ENCODE assay signal across 4 cellular contexts in genomic region chr17:62920300-62920699, GRCh38.
TF ChIP-seq lines count a peak whose summit lies in the region.

No MANE protein-coding gene starts in this region.

TF ChIP-seq in HEK293, 187 proteins besides CTCF, POLR2A, EP300 and RAD21:
- TF ChIP-seq GLIS1 (tag by site-specific recombination; IDR thresholded peaks at IDR 0.05) (no peak), ZNF843 (tag by site-specific recombination; IDR thresholded peaks at IDR 0.05) (no peak), ZNF580 (tag by site-specific recombination; IDR thresholded peaks at IDR 0.05) (peak; percentile 45; the same call in 1 of the 2 replicates), ZNF830 (tag by site-specific recombination; IDR thresholded peaks at IDR 0.05; ENCODE audit: low read depth) (no peak), ZNF214 (tag by site-specific recombination; IDR thresholded peaks at IDR 0.05; ENCODE audit: borderline replicate concordance) (no peak), ZNF239 (tag by site-specific recombination; IDR thresholded peaks at IDR 0.05) (no peak), ZNF146 (tag by site-specific recombination; IDR thresholded peaks at IDR 0.05) (peak; percentile 83)
TF ChIP-seq in HEK293: peak in this region for 2.

TF ChIP-seq in K562, 482 proteins besides CTCF, POLR2A, EP300 and RAD21:
- TF ChIP-seq NBN (IDR thresholded peaks at IDR 0.05; ENCODE audit: low read depth) (no peak), BCOR (IDR thresholded peaks at IDR 0.05) (0 out of 2 replicates have a peak, but pooled peaks have one; percentile 38), RBM25 (IDR thresholded peaks at IDR 0.05; ENCODE audit: low read depth, low read length, severe bottlenecking) (peak; percentile 17), ZNF146 (CRISPR knock-in tag; IDR thresholded peaks at IDR 0.05; ENCODE audit: unreplicated experiment) (peak; percentile 81), MAX (CRISPR knock-in tag; IDR thresholded peaks at IDR 0.05) (no peak), CBX5 (IDR thresholded peaks at IDR 0.05; ENCODE audit: borderline replicate concordance, low read depth) (no peak), NUFIP1 (IDR thresholded peaks at IDR 0.05; ENCODE audit: partially characterized antibody) (no peak)
TF ChIP-seq in K562: peak in this region for 3.

TF ChIP-seq in H1, 55 proteins besides CTCF, POLR2A, EP300 and RAD21:
- TF ChIP-seq CREB1 (IDR thresholded peaks at IDR 0.05) (no peak), USF2 (IDR thresholded peaks at IDR 0.05; ENCODE audit: low read length) (no peak), EGR1 (IDR thresholded peaks at IDR 0.05; ENCODE audit: borderline replicate concordance, low read depth, low read length) (no peak), CHD1 (IDR thresholded peaks at IDR 0.05; ENCODE audit: low read depth, low read length) (no peak), SIN3A (conservative IDR thresholded peaks at IDR 0.05 in 1 of 2, IDR thresholded peaks at IDR 0.05 in 1 of 2; ENCODE audit: low read depth in 1 of 2, low read length in 2 of 2) (no peak), KDM1A (IDR thresholded peaks at IDR 0.05; ENCODE audit: borderline replicate concordance, low read length) (0 out of 2 replicates have a peak, but pooled peaks have one; percentile 28)

TF ChIP-seq in SK-N-SH, 30 proteins besides CTCF, POLR2A, EP300 and RAD21:
- TF ChIP-seq ZBTB33 (IDR thresholded peaks at IDR 0.05; ENCODE audit: borderline replicate concordance, low read depth) (no peak), YY1 (IDR thresholded peaks at IDR 0.05; ENCODE audit: low read depth) (no peak), FOSL2 (IDR thresholded peaks at IDR 0.05; ENCODE audit: borderline replicate concordance, low read depth) (no peak), REST (IDR thresholded peaks at IDR 0.05; ENCODE audit: low read depth, low read length) (no peak), USF2 (IDR thresholded peaks at IDR 0.05; ENCODE audit: borderline replicate concordance, low read depth, low read length) (no peak), IRF3 (IDR thresholded peaks at IDR 0.05; ENCODE audit: low read depth, low read length) (no peak), MXI1 (IDR thresholded peaks at IDR 0.05; ENCODE audit: low read depth, low read length) (no peak), RCOR1 (IDR thresholded peaks at IDR 0.05; ENCODE audit: low read length) (no peak), RFX5 (IDR thresholded peaks at IDR 0.05; ENCODE audit: low read length) (no peak), GATA2 (CRISPR knock-in tag; IDR thresholded peaks at IDR 0.05) (no peak), NRF1 (IDR thresholded peaks at IDR 0.05; ENCODE audit: low read depth, low read length) (no peak), CHD2 (IDR thresholded peaks at IDR 0.05; ENCODE audit: low read length, partially characterized antibody) (no peak), TAF1 (IDR thresholded peaks at IDR 0.05; ENCODE audit: borderline replicate concordance, low read depth, low read length) (no peak), SIN3A (IDR thresholded peaks at IDR 0.05; ENCODE audit: borderline replicate concordance, low read depth, low read length) (no peak), GABPA (IDR thresholded peaks at IDR 0.05; ENCODE audit: low read depth) (no peak), JUND (IDR thresholded peaks at IDR 0.05) (no peak), SMC3 (IDR thresholded peaks at IDR 0.05; ENCODE audit: low read depth, low read length) (no peak)
